22 cellular contexts compared by ENCODE assay signal in genomic region chr14:104822821-104823615, GRCh38. TPM values are rescaled to one million over a fixed set of nuclear protein-coding genes. Genes with fewer than 3 reads are reported as not detected.
"Had no signal": no experiment of that assay in that cellular context is flagged by ENCODE, and none has a peak within 500 bp of the region (broad histone marks: within the 10 kb centered on the region; RNA-seq: fewer than 3 reads in every experiment).

No MANE protein-coding gene starts in this region.

- H3K4me1 ChIP-seq: parathyroid adenoma had no signal

- H3K9me3 Mint-ChIP-seq: immature natural killer cell had no signal

- H3K36me3 ChIP-seq: neutrophil, thyroid gland had no signal

- FAIRE-seq: endothelial cell of umbilical vein, urothelium cell line had no signal

- H3K27ac Mint-ChIP-seq: activated CD4-positive, alpha-beta T cell treated with anti-CD3 and anti-CD28 coated beads, Interleukin-2, amount 10 ng/mL, durations not matched to agents 7 days and 5 days; activated naive CD8-positive, alpha-beta T cell treated with anti-CD3 and anti-CD28 coated beads for 36 hours; activated T-cell treated with anti-CD3 and anti-CD28 coated beads, Interleukin-2, amount 50 U/mL, for 24 hours; activated T-helper 17 cell treated with anti-CD3 and anti-CD28 coated beads, Interleukin-2, amount 50 U/mL, for 72 hours; immature natural killer cell; natural killer cell treated with Interleukin-12 subunit alpha and Interleukin-12 subunit beta and Interleukin-15 and Interleukin-18, amount 100 ng/mL, for 72 hours had no signal

- H3K9me3 ChIP-seq: neutrophil, thyroid gland had no signal

- H3K4me3 Mint-ChIP-seq: activated CD4-positive, alpha-beta T cell treated with anti-CD3 and anti-CD28 coated beads, Interleukin-2, amount 10 ng/mL, durations not matched to agents 7 days and 5 days; activated naive CD8-positive, alpha-beta T cell treated with anti-CD3 and anti-CD28 coated beads for 36 hours; activated T-cell treated with anti-CD3 and anti-CD28 coated beads, Interleukin-2, amount 50 U/mL, for 24 hours; activated T-helper 17 cell treated with anti-CD3 and anti-CD28 coated beads, Interleukin-2, amount 50 U/mL, for 72 hours; natural killer cell treated with Interleukin-12 subunit alpha and Interleukin-12 subunit beta and Interleukin-15 and Interleukin-18, amount 100 ng/mL, for 72 hours had no signal

- H3K9ac ChIP-seq: parathyroid adenoma had no signal

- H2AFZ ChIP-seq: parathyroid adenoma had no signal

- H3K27ac ChIP-seq: neutrophil, parathyroid adenoma, SK-N-MC, thyroid gland had no signal

- H3K79me2 ChIP-seq: parathyroid adenoma had no signal

- DNase-seq: activated CD4-positive, alpha-beta T cell treated with anti-CD3 and anti-CD28 coated beads, Interleukin-2, amount 10 ng/mL, durations not matched to agents 7 days and 5 days; activated CD8-positive, alpha-beta memory T cell treated with anti-CD3 and anti-CD28 coated beads, Interleukin-2, amount 50 U/mL, for 4 hours; activated naive CD4-positive, alpha-beta T cell treated with Interleukin-2 at 50 U/mL for 16 hours; activated naive CD8-positive, alpha-beta T cell treated with anti-CD3 and anti-CD28 coated beads for 36 hours; activated T-cell treated with anti-CD3 and anti-CD28 coated beads, Interleukin-2, amount 50 U/mL, for 24 hours; amygdala; dermis blood vessel endothelial cell; effector memory CD4-positive, alpha-beta T cell; foreskin melanocyte; immature natural killer cell; stimulated activated CD4-positive, alpha-beta T cell treated with anti-CD3 and anti-CD28 coated beads, Interleukin-4, amount 100 ng/mL, for 24 hours; stimulated activated naive CD4-positive, alpha-beta T cell treated with Interleukin-2 at 50 U/mL for 16 hours; thyroid gland had no signal

- H3K4me3 ChIP-seq: SK-N-MC, thyroid gland had no signal

- H3K27me3 ChIP-seq: thyroid gland had no signal

- ATAC-seq: activated CD4-positive, CD25-positive, alpha-beta regulatory T cell treated with anti-CD3 and anti-CD28 coated beads, Interleukin-2, amount 50 U/mL, for 24 hours; activated T-helper 17 cell treated with anti-CD3 and anti-CD28 coated beads, Interleukin-2, amount 50 U/mL, for 72 hours; esophagus mucosa; natural killer cell treated with Interleukin-12 subunit alpha and Interleukin-12 subunit beta and Interleukin-15 and Interleukin-18, amount 100 ng/mL, for 72 hours had no signal

RNA-seq across cellular contexts. Expression of gene CEP170B, which starts 42.0 kb away (rescaled TPM):
- polyA plus RNA-seq: immature natural killer cell had no signal
